8 cellular contexts compared by ENCODE assay signal in the genomic region with DNA sequence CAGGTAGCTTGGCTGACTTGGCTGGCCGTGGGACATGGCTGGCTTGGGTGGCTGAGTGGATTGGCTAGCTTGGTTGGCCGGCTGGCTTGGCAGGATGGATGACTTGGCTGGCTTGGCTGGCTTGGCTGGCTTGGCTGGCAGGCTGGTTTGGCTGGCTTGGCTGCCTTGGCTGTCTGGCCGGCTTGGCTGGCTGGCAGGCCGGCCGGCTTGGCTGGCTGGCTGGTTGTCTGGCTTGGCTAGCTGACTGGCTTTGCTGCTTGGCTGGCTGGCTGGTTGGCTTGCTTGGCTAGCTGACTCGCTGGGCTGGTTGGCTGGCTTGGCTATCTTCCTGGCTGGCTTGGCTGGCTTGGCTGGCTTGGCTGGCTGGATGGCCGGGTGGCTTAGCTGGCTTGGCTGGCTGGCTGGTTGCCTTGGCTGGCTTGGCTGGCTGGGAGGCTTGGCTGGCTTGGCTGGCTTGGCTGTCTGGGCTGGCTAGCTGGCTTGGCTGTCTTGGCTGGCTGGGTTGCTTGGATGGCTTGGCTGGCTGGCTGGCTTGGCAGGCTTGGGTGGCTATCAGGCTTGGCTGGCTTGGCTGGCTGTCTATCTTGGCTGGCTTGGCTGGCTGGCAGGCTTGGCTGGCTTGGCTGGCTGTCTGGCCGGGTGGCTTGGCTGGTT.
DNase-seq lines count a peak whose midpoint lies in the region; ATAC-seq and TF ChIP-seq lines count a peak whose summit lies in the region.

No MANE protein-coding gene starts in this region.

- 76 to 78% methylated on average over 8 of the region's 8 CpGs for WGBS in heart right ventricle, 2 donors

- H3K36me3 Mint-ChIP-seq in immature natural killer cell, result no peaks in the 10 kb centered on the region

- ATAC-seq in heart right ventricle (peak in 2 of 8 donors; percentile 33 to 47), HG03280 (IDR thresholded peaks at IDR 0.05; ENCODE audit: unreplicated experiment) (no peak), HG02938 (IDR thresholded peaks at IDR 0.05; ENCODE audit: unreplicated experiment) (no peak)

- H3K27me3 Mint-ChIP-seq in immature natural killer cell (ENCODE audit: low read depth in 3 of 3), result no peaks in the 10 kb centered on the region

- no peak overlapping the region for H3K4me3 Mint-ChIP-seq in immature natural killer cell

- H3K27ac Mint-ChIP-seq in immature natural killer cell, result no peak overlapping the region

- no peaks in the 10 kb centered on the region for H3K36me3 ChIP-seq in heart right ventricle

- peaks cover 0 to 6% (median under 1%) of the 10 kb centered on the region in 6 donors for H3K9me3 Mint-ChIP-seq in immature natural killer cell

- no peaks in the 10 kb centered on the region for H3K27me3 ChIP-seq in heart right ventricle

- peak; percentile 1 for DNase-seq in HT-29 (ENCODE audit: low spot score)
- peak; percentile 4 for DNase-seq in activated T-helper 1 cell treated with Interleukin-2 at 50 U/mL for 16 hours (ENCODE audit: low read depth)
- peak; percentile 16 to 17 for DNase-seq in heart right ventricle
- DNase-seq in stimulated activated CD4-positive, alpha-beta T cell treated with anti-CD3 and anti-CD28 coated beads, Interleukin-4, amount 100 ng/mL, for 1 hour, result peak; percentile 8
- no peak for DNase-seq in immature natural killer cell
- DNase-seq in cerebellar nuclear complex (lab: John Stamatoyannopoulos, UW), result no peak

- intact Hi-C loops in heart right ventricle (cut with DNase I), result no loop called here

- no peak overlapping the region for H3K4me3 ChIP-seq in heart right ventricle

- H3K9me3 ChIP-seq in heart right ventricle, result no peaks in the 10 kb centered on the region

- H3K27ac ChIP-seq in heart right ventricle, result no peak overlapping the region

- H3K4me1 ChIP-seq in heart right ventricle, result no peaks in the 10 kb centered on the region

- TF ChIP-seq CTCF in heart right ventricle (IDR thresholded peaks at IDR 0.05), result no peak

- no peaks in the 10 kb centered on the region for H3K4me1 Mint-ChIP-seq in immature natural killer cell

Comparison
In these comparisons a context has a peak if more than half of its experiments do, and no peak if none do; other contexts are left out.
1. DNase-seq: peak in HT-29 (single experiment), activated T-helper 1 cell treated with Interleukin-2 at 50 U/mL for 16 hours (single experiment), heart right ventricle (2 of 2) and stimulated activated CD4-positive, alpha-beta T cell treated with anti-CD3 and anti-CD28 coated beads, Interleukin-4, amount 100 ng/mL, for 1 hour (single experiment); none in immature natural killer cell (0 of 3) and cerebellar nuclear complex (0 of 2).